ENCODE assay signal across 23 cellular contexts in genomic region chr17:63448655-63449054, GRCh38. TPM values are rescaled to one million over a fixed set of nuclear protein-coding genes. Genes with fewer than 3 reads are reported as not detected.
DNase-seq lines count a peak whose midpoint lies in the region; ATAC-seq and TF ChIP-seq lines count a peak whose summit lies in the region.
"Had no signal": no experiment of that assay in that cellular context is flagged by ENCODE, and none has a peak within 500 bp of the region (broad histone marks: within the 10 kb centered on the region; RNA-seq: fewer than 3 reads in every experiment).

No MANE protein-coding gene starts in this region.

- no peaks in the 10 kb centered on the region for H3K9me3 Mint-ChIP-seq in CD8-positive, alpha-beta memory T cell
- no peaks in the 10 kb centered on the region for H3K9me3 Mint-ChIP-seq in neural crest cell
- H3K9me3 Mint-ChIP-seq in naive thymus-derived CD4-positive, alpha-beta T cell: no peaks in the 10 kb centered on the region
- H3K9me3 Mint-ChIP-seq: dendritic cell treated with granulocyte-macrophage colony-stimulating factor and Interleukin-4, amounts not matched to agents 40 ng/mL and 50 ng/mL, for 4 days had no signal

- POLR2A ChIA-PET in CD8-positive, alpha-beta memory T cell (lab: Charles Lee): no interaction called here
- POLR2A ChIA-PET in naive thymus-derived CD4-positive, alpha-beta T cell (lab: Charles Lee): interaction anchor here (0.7 to 1.5 kb wide), 2 partner anchors 9 to 152 kb away, joined by 3 to 4 read pairs; partner anchors contain the start of gene TACO1

- no peak for TF ChIP-seq POLR2A in breast epithelium (IDR thresholded peaks at IDR 0.05)

- no peak for TF ChIP-seq CTCF in C4-2B (conservative IDR thresholded peaks at IDR 0.05)
- no peak for TF ChIP-seq CTCF in breast epithelium (IDR thresholded peaks at IDR 0.05)
- no peak for TF ChIP-seq CTCF in neural crest cell (conservative IDR thresholded peaks at IDR 0.05)

- peaks cover 0 to 5% of the 10 kb centered on the region in 2 donors for H3K27me3 Mint-ChIP-seq in CD8-positive, alpha-beta memory T cell
- H3K27me3 Mint-ChIP-seq in neural crest cell (ENCODE audit: low read depth): peaks cover 13% of the 10 kb centered on the region
- H3K27me3 Mint-ChIP-seq in naive thymus-derived CD4-positive, alpha-beta T cell: peaks cover 0 to 28% (median 0%) of the 10 kb centered on the region in 5 donors

- ATAC-seq in naive thymus-derived CD4-positive, alpha-beta T cell: no peak
- ATAC-seq: activated CD4-positive, CD25-positive, alpha-beta regulatory T cell treated with anti-CD3 and anti-CD28 coated beads, Interleukin-2, amount 50 U/mL, for 24 hours; HCT116; lower lobe of right lung had no signal

- peaks cover 20% of the 10 kb centered on the region for H3K4me1 ChIP-seq in CD8-positive, alpha-beta memory T cell (ENCODE audit: insufficient read depth, low read length)
- peaks cover 9 to 21% of the 10 kb centered on the region in 2 donors for H3K4me1 ChIP-seq in breast epithelium
- no peaks in the 10 kb centered on the region for H3K4me1 ChIP-seq in SJCRH30
- peaks cover 9 to 11% of the 10 kb centered on the region in 2 donors for H3K4me1 ChIP-seq in naive thymus-derived CD4-positive, alpha-beta T cell (ENCODE audit: control insufficient read depth in 2 of 2, insufficient read depth in 2 of 2, low read length in 2 of 2)

- peaks cover 0 to 2% (median 0%) of the 10 kb centered on the region in 3 donors for H3K36me3 Mint-ChIP-seq in CD8-positive, alpha-beta memory T cell
- no peaks in the 10 kb centered on the region for H3K36me3 Mint-ChIP-seq in neural crest cell (ENCODE audit: low read depth)
- peaks cover 0 to 7% (median 0%) of the 10 kb centered on the region in 5 donors for H3K36me3 Mint-ChIP-seq in naive thymus-derived CD4-positive, alpha-beta T cell

- intact Hi-C loops in breast epithelium (cut with DNase I; ENCODE audit: low total_unique reads): no loop called here
- intact Hi-C loops in naive thymus-derived CD4-positive, alpha-beta T cell (cut with micrococcal nuclease): loop anchor here (5.0 to 10.0 kb wide), 6 partner anchors 56 to 394 kb away; partner anchors contain the start of genes CCDC47 (in 1 of the 2), DCAF7 (in 1 of the 2), DDX42 (in 1 of the 2) and SMARCD2 (in 1 of the 2)

- no peaks in the 10 kb centered on the region for H3K27me3 ChIP-seq in CD8-positive, alpha-beta memory T cell (ENCODE audit: insufficient read depth, low read length, poor library complexity, severe bottlenecking)
- H3K27me3 ChIP-seq in breast epithelium (no peaks in the 10 kb centered on the region), SJCRH30 (no peaks in the 10 kb centered on the region)
- H3K27me3 ChIP-seq in naive thymus-derived CD4-positive, alpha-beta T cell (ENCODE audit: control insufficient read depth in 2 of 2, insufficient read depth in 2 of 2, low read length in 2 of 2): no peaks in the 10 kb centered on the region
- H3K27me3 ChIP-seq: sigmoid colon, thyroid gland had no signal

- CTCF ChIA-PET in CD8-positive, alpha-beta memory T cell (lab: Charles Lee): interaction anchor here (1.2 to 7.2 kb wide), 5 partner anchors 13 to 163 kb away, joined by 3 to 60 read pairs (median 14); partner anchors contain the start of gene ACE
- CTCF ChIA-PET in naive thymus-derived CD4-positive, alpha-beta T cell (lab: Charles Lee): no interaction called here

- H3K4me1 Mint-ChIP-seq in CD8-positive, alpha-beta memory T cell: peaks cover 23 to 43% (median 31%) of the 10 kb centered on the region in 3 donors
- H3K4me1 Mint-ChIP-seq in neural crest cell: peaks cover 13% of the 10 kb centered on the region
- peaks cover 11 to 31% (median 20%) of the 10 kb centered on the region in 7 donors for H3K4me1 Mint-ChIP-seq in naive thymus-derived CD4-positive, alpha-beta T cell

- peak overlapping the region; percentile 100 for H3K27ac ChIP-seq in C4-2B
- H3K27ac ChIP-seq in CD8-positive, alpha-beta memory T cell (ENCODE audit: low read depth, low read length): no peak overlapping the region
- H3K27ac ChIP-seq in breast epithelium: peak overlapping the region; percentile 43 to 98
- H3K27ac ChIP-seq in SJCRH30: no peak overlapping the region
- no peak overlapping the region for H3K27ac ChIP-seq in naive thymus-derived CD4-positive, alpha-beta T cell (ENCODE audit: low read depth, low read length)
- H3K27ac ChIP-seq: cardiac muscle cell had no signal

- peak overlapping the region in 7 of 8 donors; percentile 41 to 99 (median 82) for H3K27ac Mint-ChIP-seq in CD8-positive, alpha-beta memory T cell
- no peak overlapping the region for H3K27ac Mint-ChIP-seq in neural crest cell (ENCODE audit: unreplicated experiment)
- H3K27ac Mint-ChIP-seq in naive thymus-derived CD4-positive, alpha-beta T cell: peak overlapping the region in 4 of 9 donors; percentile 28 to 73 (median 38)

- H3K9me3 ChIP-seq in CD8-positive, alpha-beta memory T cell (ENCODE audit: low read length): no peaks in the 10 kb centered on the region
- H3K9me3 ChIP-seq in breast epithelium (no peaks in the 10 kb centered on the region), SJCRH30 (replicated peaks) (no peaks in the 10 kb centered on the region)
- no peaks in the 10 kb centered on the region for H3K9me3 ChIP-seq in naive thymus-derived CD4-positive, alpha-beta T cell (ENCODE audit: control insufficient read depth in 2 of 3, low read length in 3 of 3)
- H3K9me3 ChIP-seq: lower lobe of right lung, sigmoid colon, thyroid gland had no signal

- no peak overlapping the region for H3K4me3 ChIP-seq in CD8-positive, alpha-beta memory T cell (ENCODE audit: low read length)
- H3K4me3 ChIP-seq in breast epithelium: no peak overlapping the region
- no peak overlapping the region for H3K4me3 ChIP-seq in SJCRH30
- H3K4me3 ChIP-seq in naive thymus-derived CD4-positive, alpha-beta T cell (ENCODE audit: low read length): no peak overlapping the region
- H3K4me3 ChIP-seq: cardiac muscle cell, lower lobe of right lung, sigmoid colon, SK-N-MC, thyroid gland had no signal

- no peaks in the 10 kb centered on the region for H3K36me3 ChIP-seq in CD8-positive, alpha-beta memory T cell (ENCODE audit: insufficient read depth, low read length)
- H3K36me3 ChIP-seq in breast epithelium (no peaks in the 10 kb centered on the region), SJCRH30 (no peaks in the 10 kb centered on the region)
- no peaks in the 10 kb centered on the region for H3K36me3 ChIP-seq in naive thymus-derived CD4-positive, alpha-beta T cell (ENCODE audit: control insufficient read depth in 2 of 3, insufficient read depth in 3 of 3, low read length in 3 of 3)
- H3K36me3 ChIP-seq: cardiac muscle cell, lower lobe of right lung, sigmoid colon, thyroid gland had no signal

- DNase-seq in CD8-positive, alpha-beta memory T cell: no peak
- DNase-seq in breast epithelium (ENCODE audit: low spot score in 2 of 2) (no peak), neural crest cell (ENCODE audit: low read depth, low spot score) (no peak), SJCRH30 (no peak), NCI-H2196 (lab: John Stamatoyannopoulos, UW; ENCODE audit: unreplicated experiment) (no peak)
- DNase-seq in naive thymus-derived CD4-positive, alpha-beta T cell: no peak
- DNase-seq: amniotic stem cell; hypothalamus; Karpas-422; lower lobe of right lung; NCI-H1092 treated with DMSO at 0.1 percent for 48 hours; NCI-H2029; NK-92 treated with Interleukin-12 subunit alpha and Interleukin-12 subunit beta, amount 100 ng/mL, for 24 hours; sigmoid colon; T-helper 9 cell; thyroid gland had no signal

- H3K4me3 Mint-ChIP-seq in CD8-positive, alpha-beta memory T cell: peak overlapping the region in 2 of 7 donors; percentile 41
- H3K4me3 Mint-ChIP-seq in neural crest cell: peak overlapping the region; percentile 73
- H3K4me3 Mint-ChIP-seq in naive thymus-derived CD4-positive, alpha-beta T cell: peak overlapping the region in 5 of 10 donors; percentile 15 to 58 (median 34)
- H3K4me3 Mint-ChIP-seq: dendritic cell treated with granulocyte-macrophage colony-stimulating factor and Interleukin-4, amounts not matched to agents 40 ng/mL and 50 ng/mL, for 4 days had no signal

RNA-seq across cellular contexts. Expression of gene CYB561, which starts 2.5 kb away (rescaled TPM):
- 10 to 100 TPM; 14.3 to 16.6 TPM for total RNA-seq in CD8-positive, alpha-beta memory T cell
- 42.7 TPM for polyA plus RNA-seq in CD8-positive, alpha-beta memory T cell
- total RNA-seq in breast epithelium (10 to 100 TPM; 14.6 to 52.4 (median 43.3) TPM), neural crest cell (10.5 and 12.2 TPM in 2 replicates)
- not detected in 2 replicates for total RNA-seq in SJCRH30 (2014; rRNA removed; shearing (Covaris generic))
- 10 to 100 TPM in 3 of 5 experiments, 1 to 10 TPM in 2; 5.0 to 20.4 (median 11.0) TPM for total RNA-seq in naive thymus-derived CD4-positive, alpha-beta T cell
- polyA plus RNA-seq in naive thymus-derived CD4-positive, alpha-beta T cell: 1 to 10 TPM; 1.9 to 3.0 TPM

RNA-seq across cellular contexts. Expression of gene ACE, which starts 28.2 kb away (rescaled TPM):
- total RNA-seq in CD8-positive, alpha-beta memory T cell: 1 to 10 TPM; 4.6 to 4.7 TPM
- 5.5 TPM for polyA plus RNA-seq in CD8-positive, alpha-beta memory T cell
- total RNA-seq in breast epithelium (10 to 100 TPM in 1 of 3 donors, 1 to 10 TPM in 2; 2.6 to 13.9 (median 9.1) TPM), neural crest cell (0.42 and 0.61 TPM in 2 replicates)
- total RNA-seq in SJCRH30 (2014; rRNA removed; shearing (Covaris generic)): 0.76 and 1.1 TPM in 2 replicates
- 10 to 100 TPM in 1 of 5 experiments, 1 to 10 TPM in 2, under 1 TPM in 2; 0.73 to 14.4 (median 2.3) TPM for total RNA-seq in naive thymus-derived CD4-positive, alpha-beta T cell
- not detected for polyA plus RNA-seq in naive thymus-derived CD4-positive, alpha-beta T cell
- total RNA-seq: HT1080 had no signal

Comparison
In these comparisons a context has a peak if more than half of its experiments do, and no peak if none do; other contexts are left out.
1. H3K27ac ChIP-seq: peak in C4-2B (single experiment) and breast epithelium (2 of 2); none in CD8-positive, alpha-beta memory T cell (single experiment), SJCRH30 (single experiment) and naive thymus-derived CD4-positive, alpha-beta T cell (single experiment).